Comparison of ENCODE assay signal across 14 cellular contexts in the genomic region with DNA sequence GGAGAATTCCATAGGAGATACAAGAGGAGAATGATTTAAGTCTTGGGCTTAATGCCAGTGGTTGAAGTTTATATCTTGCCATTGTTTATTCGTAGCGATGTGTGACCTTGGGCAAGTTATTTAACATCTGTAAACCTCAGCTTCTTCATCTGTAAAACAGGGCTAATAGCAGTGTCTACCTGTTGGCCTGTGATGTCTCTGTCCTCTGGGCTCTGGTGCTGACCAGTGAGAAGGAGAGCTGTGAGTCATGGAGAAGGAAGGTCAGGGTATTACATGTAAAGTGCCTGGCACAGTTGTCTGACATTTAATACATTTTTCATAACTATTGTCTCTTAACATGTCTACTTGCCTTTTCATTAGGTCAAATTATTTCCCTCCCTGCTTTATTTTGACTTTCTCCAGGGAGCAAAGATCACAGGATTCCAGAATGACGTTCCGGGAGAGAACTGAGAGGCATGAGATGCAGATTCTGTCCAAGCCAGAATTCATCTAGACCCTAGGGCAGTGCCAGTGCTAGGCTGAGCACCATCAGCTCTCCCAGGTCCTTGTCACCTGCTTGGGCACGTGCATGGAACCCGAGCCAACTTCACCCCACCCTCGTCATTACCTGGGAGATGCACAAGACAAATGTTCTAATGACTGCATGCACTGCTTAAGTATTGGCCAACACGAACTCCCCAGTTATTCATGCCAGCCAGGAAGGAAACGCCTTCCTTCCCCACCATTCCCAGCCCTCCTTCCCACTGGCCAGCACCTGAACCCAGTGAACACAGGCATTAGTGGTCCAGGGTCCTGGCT.
A peak's percentile ranks its signal among the peaks of the same experiment; 100 is the strongest.
DNase-seq lines count a peak whose midpoint lies in the region; ATAC-seq, FAIRE-seq and TF ChIP-seq lines count a peak whose summit lies in the region.
"Had no signal": no experiment of that assay in that cellular context is flagged by ENCODE, and none has a peak within 500 bp of the region (broad histone marks: within the 10 kb centered on the region; RNA-seq: fewer than 3 reads in every experiment).

No MANE protein-coding gene starts in this region.

- H3K4me3 Mint-ChIP-seq in glutamatergic neuron (ENCODE audit: unreplicated experiment): no peak overlapping the region
- H3K4me3 Mint-ChIP-seq: activated naive CD8-positive, alpha-beta T cell; central memory CD8-positive, alpha-beta T cell; natural killer cell treated with Interleukin-12 subunit alpha and Interleukin-12 subunit beta and Interleukin-15 and Interleukin-18, amount 100 ng/mL, for 72 hours had no signal

- CTCF ChIA-PET in GM12878 (lab: Yijun Ruan, JAX): no interaction called here

- no peak for TF ChIP-seq CTCF in GM12878 (IDR thresholded peaks at IDR 0.05 in 2 of 3, conservative IDR thresholded peaks at IDR 0.05 in 1 of 3; ENCODE audit: control insufficient read depth in 2 of 3, extremely low read depth in 1 of 3, insufficient read depth in 1 of 3, low read depth in 3 of 3, low read length in 3 of 3)
- TF ChIP-seq CTCF in left lung (IDR thresholded peaks at IDR 0.05): no peak
- TF ChIP-seq CTCF in glutamatergic neuron (IDR thresholded peaks at IDR 0.05; ENCODE audit: partially characterized antibody, unreplicated experiment): no peak

- H3K4me3 ChIP-seq in GM12878 (no peak overlapping the region), left lung (no peak overlapping the region)
- H3K4me3 ChIP-seq: BLaER1, lower lobe of right lung, psoas muscle had no signal

- DNase-seq in ELR (ENCODE audit: low read depth) (peak; percentile 43), NCI-H226 (peak; percentile 43), GM12878 (ENCODE audit: low read depth, low spot score) (no peak), left lung (no peak), glutamatergic neuron (no peak), DMS79 (lab: John Stamatoyannopoulos, UW) (no peak)
- DNase-seq: lower lobe of right lung, psoas muscle had no signal

- no peak overlapping the region for H3K27ac ChIP-seq in GM12878 (ENCODE audit: control insufficient read depth, insufficient read depth)
- H3K27ac ChIP-seq in left lung: no peak overlapping the region
- H3K27ac ChIP-seq: BLaER1, lower lobe of right lung, psoas muscle had no signal

- no peak for TF ChIP-seq POLR2A in GM12878 (IDR thresholded peaks at IDR 0.05; ENCODE audit: low read depth, low read length)

- H3K4me1 ChIP-seq in GM12878 (ENCODE audit: control insufficient read depth, insufficient read depth, low read length) (no peaks in the 10 kb centered on the region), left lung (no peaks in the 10 kb centered on the region)
- H3K4me1 ChIP-seq: BLaER1, lower lobe of right lung, psoas muscle had no signal

- TF ChIP-seq RAD21 in GM12878 (IDR thresholded peaks at IDR 0.05; ENCODE audit: insufficient read depth, low read depth, low read length): no peak

- TF ChIP-seq EP300 in GM12878 (IDR thresholded peaks at IDR 0.05; ENCODE audit: borderline replicate concordance in 1 of 2, control insufficient read depth in 1 of 2, low read depth in 2 of 2, low read length in 2 of 2): no peak

- in situ Hi-C loops in GM12878 (cut with MboI): no loop called here

- RAD21 ChIA-PET in GM12878 (lab: Charles Lee; ENCODE audit: unreplicated experiment): no interaction called here

- ATAC-seq in GM12878 (no peak), left lung (peak; percentile 33), HG03280 (IDR thresholded peaks at IDR 0.05; ENCODE audit: unreplicated experiment) (no peak)
- ATAC-seq: lower lobe of right lung; natural killer cell treated with Interleukin-12 subunit alpha and Interleukin-12 subunit beta and Interleukin-15 and Interleukin-18, amount 100 ng/mL, for 72 hours; psoas muscle had no signal

- SMC1A ChIA-PET in GM12878 (lab: Charles Lee; ENCODE audit: uncharacterized antibody, unreplicated experiment): interaction anchor here (1.0 kb wide), 1 partner anchor 92 kb away, joined by 3 read pairs; no protein-coding TSS in a partner anchor

- H4K20me1 ChIP-seq in GM12878 (ENCODE audit: control insufficient read depth, insufficient read depth): no peaks in the 10 kb centered on the region
- H4K20me1 ChIP-seq: BLaER1 had no signal

- H3K4me2 ChIP-seq in GM12878 (ENCODE audit: control insufficient read depth, insufficient read depth): no peak overlapping the region
- H3K4me2 ChIP-seq: BLaER1 had no signal

- no peak overlapping the region for H3K9ac ChIP-seq in GM12878 (ENCODE audit: control insufficient read depth, insufficient read depth, low read length)
- H3K9ac ChIP-seq: BLaER1 had no signal

- H3K9me3 Mint-ChIP-seq in glutamatergic neuron (ENCODE audit: unreplicated experiment): no peaks in the 10 kb centered on the region
- H3K9me3 Mint-ChIP-seq: central memory CD8-positive, alpha-beta T cell had no signal

- H3K36me3 Mint-ChIP-seq in glutamatergic neuron (ENCODE audit: unreplicated experiment): no peaks in the 10 kb centered on the region
- H3K36me3 Mint-ChIP-seq: activated naive CD8-positive, alpha-beta T cell; natural killer cell treated with Interleukin-12 subunit alpha and Interleukin-12 subunit beta and Interleukin-15 and Interleukin-18, amount 100 ng/mL, for 72 hours had no signal

- FAIRE-seq in GM12878 (lab: Jason Lieb, UNC): no peak
- FAIRE-seq: frontal cortex had no signal

- H3K27ac Mint-ChIP-seq in glutamatergic neuron (ENCODE audit: unreplicated experiment): no peak overlapping the region
- H3K27ac Mint-ChIP-seq: activated naive CD8-positive, alpha-beta T cell; natural killer cell treated with Interleukin-12 subunit alpha and Interleukin-12 subunit beta and Interleukin-15 and Interleukin-18, amount 100 ng/mL, for 72 hours had no signal

- 18% methylated on average over 9 of the region's 9 CpGs for WGBS in GM12878 (ENCODE audit: insufficient coverage, insufficient replicate concordance, low lambda C conversion rate, missing lambda C conversion rate)

- H3K9me3 ChIP-seq in GM12878 (replicated peaks; ENCODE audit: control insufficient read depth, insufficient read depth, low read length): no peaks in the 10 kb centered on the region
- H3K9me3 ChIP-seq in left lung: no peaks in the 10 kb centered on the region
- H3K9me3 ChIP-seq: BLaER1, lower lobe of right lung, psoas muscle had no signal

- POLR2A ChIA-PET in GM12878 (lab: Charles Lee): no interaction called here

- no peaks in the 10 kb centered on the region for H3K36me3 ChIP-seq in GM12878 (ENCODE audit: control insufficient read depth in 2 of 2, insufficient read depth in 2 of 2, low read length in 1 of 2)
- no peaks in the 10 kb centered on the region for H3K36me3 ChIP-seq in left lung
- H3K36me3 ChIP-seq: BLaER1, lower lobe of right lung had no signal

- no TSS peak for BruUV-seq in GM12878 (replicated peaks; lab: Mats Ljungman, UMichigan)

- intact Hi-C loops in GM12878 (cut with micrococcal nuclease; ENCODE audit: unreplicated experiment): no loop called here
- intact Hi-C loops in left lung (cut with DNase I): no loop called here

- H3K79me2 ChIP-seq in GM12878 (ENCODE audit: control insufficient read depth, insufficient read depth, low read length): no peaks in the 10 kb centered on the region

- peaks cover 24% of the 10 kb centered on the region for H3K4me1 Mint-ChIP-seq in glutamatergic neuron (ENCODE audit: low read depth, unreplicated experiment)

- peaks cover 2% of the 10 kb centered on the region for H3K27me3 Mint-ChIP-seq in glutamatergic neuron (ENCODE audit: unreplicated experiment)

- H2AFZ ChIP-seq in GM12878 (ENCODE audit: control insufficient read depth, low read depth, low read length): no peak overlapping the region

- no peaks in the 10 kb centered on the region; a peak in 1 of 4 replicates for H3K27me3 ChIP-seq in GM12878 (replicated peaks in 1 of 2; ENCODE audit: control insufficient read depth in 2 of 2, insufficient read depth in 2 of 2, low read length in 1 of 2)
- no peaks in the 10 kb centered on the region for H3K27me3 ChIP-seq in left lung
- H3K27me3 ChIP-seq: BLaER1 had no signal

TF ChIP-seq in GM12878, 131 proteins besides CTCF, POLR2A, EP300 and RAD21 (continues in another document):
- TF ChIP-seq, protein P1, sequence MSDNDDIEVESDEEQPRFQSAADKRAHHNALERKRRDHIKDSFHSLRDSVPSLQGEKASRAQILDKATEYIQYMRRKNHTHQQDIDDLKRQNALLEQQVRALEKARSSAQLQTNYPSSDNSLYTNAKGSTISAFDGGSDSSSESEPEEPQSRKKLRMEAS (IDR thresholded peaks at IDR 0.05; ENCODE audit: low read depth, low read length): no peak
- no peak for TF ChIP-seq SMAD1 (IDR thresholded peaks at IDR 0.05; ENCODE audit: low read depth, partially characterized antibody)
- TF ChIP-seq SUPT20H (IDR thresholded peaks at IDR 0.05; ENCODE audit: borderline replicate concordance, control insufficient read depth, low read depth, low read length): no peak
- no peak for TF ChIP-seq IKZF1 (conservative IDR thresholded peaks at IDR 0.05)
- no peak for TF ChIP-seq ZNF24 (IDR thresholded peaks at IDR 0.05)
- TF ChIP-seq ETV6 (conservative IDR thresholded peaks at IDR 0.05 in 1 of 2, IDR thresholded peaks at IDR 0.05 in 1 of 2; ENCODE audit: borderline replicate concordance in 1 of 2, low read depth in 1 of 2): no peak
- TF ChIP-seq, protein P2, sequence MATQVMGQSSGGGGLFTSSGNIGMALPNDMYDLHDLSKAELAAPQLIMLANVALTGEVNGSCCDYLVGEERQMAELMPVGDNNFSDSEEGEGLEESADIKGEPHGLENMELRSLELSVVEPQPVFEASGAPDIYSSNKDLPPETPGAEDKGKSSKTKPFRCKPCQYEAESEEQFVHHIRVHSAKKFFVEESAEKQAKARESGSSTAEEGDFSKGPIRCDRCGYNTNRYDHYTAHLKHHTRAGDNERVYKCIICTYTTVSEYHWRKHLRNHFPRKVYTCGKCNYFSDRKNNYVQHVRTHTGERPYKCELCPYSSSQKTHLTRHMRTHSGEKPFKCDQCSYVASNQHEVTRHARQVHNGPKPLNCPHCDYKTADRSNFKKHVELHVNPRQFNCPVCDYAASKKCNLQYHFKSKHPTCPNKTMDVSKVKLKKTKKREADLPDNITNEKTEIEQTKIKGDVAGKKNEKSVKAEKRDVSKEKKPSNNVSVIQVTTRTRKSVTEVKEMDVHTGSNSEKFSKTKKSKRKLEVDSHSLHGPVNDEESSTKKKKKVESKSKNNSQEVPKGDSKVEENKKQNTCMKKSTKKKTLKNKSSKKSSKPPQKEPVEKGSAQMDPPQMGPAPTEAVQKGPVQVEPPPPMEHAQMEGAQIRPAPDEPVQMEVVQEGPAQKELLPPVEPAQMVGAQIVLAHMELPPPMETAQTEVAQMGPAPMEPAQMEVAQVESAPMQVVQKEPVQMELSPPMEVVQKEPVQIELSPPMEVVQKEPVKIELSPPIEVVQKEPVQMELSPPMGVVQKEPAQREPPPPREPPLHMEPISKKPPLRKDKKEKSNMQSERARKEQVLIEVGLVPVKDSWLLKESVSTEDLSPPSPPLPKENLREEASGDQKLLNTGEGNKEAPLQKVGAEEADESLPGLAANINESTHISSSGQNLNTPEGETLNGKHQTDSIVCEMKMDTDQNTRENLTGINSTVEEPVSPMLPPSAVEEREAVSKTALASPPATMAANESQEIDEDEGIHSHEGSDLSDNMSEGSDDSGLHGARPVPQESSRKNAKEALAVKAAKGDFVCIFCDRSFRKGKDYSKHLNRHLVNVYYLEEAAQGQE (IDR thresholded peaks at IDR 0.05; ENCODE audit: low read depth, low read length): peak; percentile 40; the same call in 1 of the 2 replicates

Comparison
In these comparisons a context has a peak if more than half of its experiments do, and no peak if none do; other contexts are left out.
1. DNase-seq: peak in ELR (single experiment) and NCI-H226 (single experiment); none in GM12878 (single experiment), left lung (0 of 2), glutamatergic neuron (single experiment) and DMS79 (single experiment).